Comparison of ENCODE assay signal across 15 cellular contexts in genomic region chr6:35215665-35216411, GRCh38. TPM values are rescaled to one million over a fixed set of nuclear protein-coding genes. Genes with fewer than 3 reads are reported as not detected.
DNase-seq lines count a peak whose midpoint lies in the region; ATAC-seq and TF ChIP-seq lines count a peak whose summit lies in the region.
"Had no signal": no experiment of that assay in that cellular context is flagged by ENCODE, and none has a peak within 500 bp of the region (broad histone marks: within the 10 kb centered on the region; RNA-seq: fewer than 3 reads in every experiment).

No MANE protein-coding gene starts in this region.

- CTCF ChIA-PET in HEK293 (lab: Yijun Ruan, JAX), result interaction anchor here (0.6 to 16.5 kb wide), 8 partner anchors 11 to 1865 kb away, joined by 3 to 158 read pairs (median 6); no protein-coding TSS in a partner anchor

- H3K27me3 Mint-ChIP-seq in chondrocyte (ENCODE audit: low read depth), result peaks cover 7% of the 10 kb centered on the region
- peaks cover 16% of the 10 kb centered on the region for H3K27me3 Mint-ChIP-seq in neural crest cell (ENCODE audit: low read depth)

- H3K36me3 ChIP-seq in HEK293 (ENCODE audit: control insufficient read depth in 2 of 2, insufficient read depth in 1 of 2, low read length in 2 of 2), result no peaks in the 10 kb centered on the region

- DNase-seq in COLO829 (ENCODE audit: low spot score), result peak; percentile 38
- DNase-seq in chondrocyte (ENCODE audit: low spot score), result no peak
- no peak for DNase-seq in neural crest cell (ENCODE audit: low read depth, low spot score)
- no peak for DNase-seq in NCI-H345 treated with DMSO at 0.1 percent for 48 hours (lab: John Stamatoyannopoulos, UW; ENCODE audit: unreplicated experiment)
- DNase-seq in effector CD4-positive, alpha-beta T cell, result no peak
- DNase-seq: activated CD4-positive, CD25-positive, alpha-beta regulatory T cell treated with anti-CD3 and anti-CD28 coated beads, Interleukin-2, amount 50 U/mL, for 72 hours; activated T-cell treated with anti-CD3 and anti-CD28 coated beads for 4 hours; effector CD8-positive, alpha-beta T cell; foreskin melanocyte; NCI-H510A; PC-9; stimulated activated naive B cell treated with anti-CD40 and anti-IgM and Interleukin-4, amounts not matched to agents 10 μg/mL and 1 μg/mL and 100 μg/mL, for 72 hours had no signal

- H3K27ac Mint-ChIP-seq in chondrocyte (ENCODE audit: unreplicated experiment) (peak overlapping the region; percentile 75), neural crest cell (ENCODE audit: unreplicated experiment) (peak overlapping the region; percentile 63)
- H3K27ac Mint-ChIP-seq: stimulated activated naive B cell treated with anti-CD40 and anti-IgM and Interleukin-4, amounts not matched to agents 10 μg/mL and 1 μg/mL and 100 μg/mL, for 72 hours had no signal

- peaks cover 38% of the 10 kb centered on the region for H3K4me1 ChIP-seq in HEK293 (ENCODE audit: control insufficient read depth, insufficient read depth, low read length)

- H3K4me3 ChIP-seq in HEK293 (ENCODE audit: low read depth, low read length), result no peak overlapping the region
- H3K4me3 ChIP-seq: PC-9 had no signal

- H3K9me3 ChIP-seq in HEK293 (ENCODE audit: control insufficient read depth, insufficient read depth, low read depth, low read length), result no peaks in the 10 kb centered on the region

- H3K9me3 Mint-ChIP-seq in chondrocyte (ENCODE audit: low read depth), result no peaks in the 10 kb centered on the region
- H3K9me3 Mint-ChIP-seq in neural crest cell, result no peaks in the 10 kb centered on the region
- H3K9me3 Mint-ChIP-seq: stimulated activated naive B cell treated with anti-CD40 and anti-IgM and Interleukin-4, amounts not matched to agents 10 μg/mL and 1 μg/mL and 100 μg/mL, for 72 hours had no signal

- H3K4me1 Mint-ChIP-seq in chondrocyte (ENCODE audit: low read depth) (peaks cover 68% of the 10 kb centered on the region), neural crest cell (peaks cover 56% of the 10 kb centered on the region)

- ATAC-seq in GM19467 (IDR thresholded peaks at IDR 0.05; ENCODE audit: unreplicated experiment) (no peak), HG03520 (IDR thresholded peaks at IDR 0.05; ENCODE audit: unreplicated experiment) (no peak)
- ATAC-seq: stimulated activated naive B cell treated with anti-CD40 and anti-IgM and Interleukin-4, amounts not matched to agents 10 μg/mL and 1 μg/mL and 100 μg/mL, for 72 hours had no signal

- POLR2A ChIA-PET in HEK293 (lab: Yijun Ruan, JAX), result interaction anchor here (0.8 to 1.2 kb wide), 3 partner anchors 11 to 16 kb away, joined by 3 to 4 read pairs (median 4); no protein-coding TSS in a partner anchor

- peak overlapping the region; percentile 77 for H3K4me3 Mint-ChIP-seq in chondrocyte (ENCODE audit: unreplicated experiment)
- peak overlapping the region; percentile 94 for H3K4me3 Mint-ChIP-seq in neural crest cell
- H3K4me3 Mint-ChIP-seq: stimulated activated naive B cell treated with anti-CD40 and anti-IgM and Interleukin-4, amounts not matched to agents 10 μg/mL and 1 μg/mL and 100 μg/mL, for 72 hours had no signal

- no peak for TF ChIP-seq CTCF in HEK293 (tag by site-specific recombination; IDR thresholded peaks at IDR 0.05)
- no peak for TF ChIP-seq CTCF in chondrocyte (IDR thresholded peaks at IDR 0.05)
- no peak for TF ChIP-seq CTCF in neural crest cell (conservative IDR thresholded peaks at IDR 0.05)

- H3K27ac ChIP-seq in HEK293 (ENCODE audit: extremely low read depth, low read depth, low read length), result no peak overlapping the region; the same call in 1 of the 2 replicates
- H3K27ac ChIP-seq: PC-9 had no signal

- no peaks in the 10 kb centered on the region for H3K36me3 Mint-ChIP-seq in chondrocyte (ENCODE audit: low read depth)
- H3K36me3 Mint-ChIP-seq in neural crest cell (ENCODE audit: low read depth), result no peaks in the 10 kb centered on the region

TF ChIP-seq in HEK293, 187 proteins besides CTCF, POLR2A, EP300 and RAD21:
- peak; percentile 73 for TF ChIP-seq ZNF341 (tag by site-specific recombination; IDR thresholded peaks at IDR 0.05; ENCODE audit: low read depth)
- no peak for TF ChIP-seq ZNF621 (tag by site-specific recombination; IDR thresholded peaks at IDR 0.05)
- TF ChIP-seq ZIC2 (tag by site-specific recombination; IDR thresholded peaks at IDR 0.05), result peak; percentile 55
- TF ChIP-seq ZNF155 (tag by site-specific recombination; IDR thresholded peaks at IDR 0.05), result no peak
- TF ChIP-seq ZNF488 (tag by site-specific recombination; IDR thresholded peaks at IDR 0.05), result no peak
- TF ChIP-seq ZBTB48 (tag by site-specific recombination; IDR thresholded peaks at IDR 0.05), result 0 out of 2 replicates have a peak, but pooled peaks have one; percentile 21
- peak; percentile 86; the same call in 1 of the 2 replicates for TF ChIP-seq TRIM28 (IDR thresholded peaks at IDR 0.05; ENCODE audit: borderline replicate concordance, low read length)
- TF ChIP-seq OSR2 (tag by site-specific recombination; IDR thresholded peaks at IDR 0.05), result 0 out of 2 replicates have a peak, but pooled peaks have one; percentile 14
- TF ChIP-seq ZNF600 (tag by site-specific recombination; IDR thresholded peaks at IDR 0.05), result peak; percentile 73; the same call in 1 of the 2 replicates

RNA-seq across cellular contexts. Expression of gene SCUBE3, which starts 2.1 kb away (rescaled TPM):
- 32.7 to 96.6 TPM (median 93.0 TPM) in 3 replicates for total RNA-seq in chondrocyte
- total RNA-seq in neural crest cell, result 22.2 and 22.5 TPM in 2 replicates

RNA-seq across cellular contexts. Expression of gene ZNF76, which starts 43.7 kb away (rescaled TPM):
- 20.3 to 28.3 TPM (median 22.1 TPM) in 3 replicates for total RNA-seq in chondrocyte
- total RNA-seq in neural crest cell, result 45.0 and 47.6 TPM in 2 replicates
